Comparison of ENCODE assay signal across 25 cellular contexts in genomic region chr14:37145395-37145794, GRCh38. TPM values are rescaled to one million over a fixed set of nuclear protein-coding genes. Genes with fewer than 3 reads are reported as not detected.
DNase-seq lines count a peak whose midpoint lies in the region; ATAC-seq and TF ChIP-seq lines count a peak whose summit lies in the region.
"Had no signal": no experiment of that assay in that cellular context is flagged by ENCODE, and none has a peak within 500 bp of the region (broad histone marks: within the 10 kb centered on the region; RNA-seq: fewer than 3 reads in every experiment).

No MANE protein-coding gene starts in this region.

- peak; percentile 70 for ATAC-seq in RWPE2 (ENCODE audit: low read depth)
- peak; percentile 72 for ATAC-seq in foreskin keratinocyte
- ATAC-seq: esophagus mucosa, Right ventricle myocardium inferior had no signal

- H3K4me3 ChIP-seq in RWPE2 (ENCODE audit: severe bottlenecking), result no peak overlapping the region
- H3K4me3 ChIP-seq in stomach, result no peak overlapping the region
- H3K4me3 ChIP-seq: right atrium auricular region had no signal

- H3K36me3 ChIP-seq in RWPE2 (ENCODE audit: low read depth), result no peaks in the 10 kb centered on the region
- H3K36me3 ChIP-seq in stomach, result no peaks in the 10 kb centered on the region
- H3K36me3 ChIP-seq: right atrium auricular region had no signal

- H3K27me3 ChIP-seq in RWPE2 (ENCODE audit: insufficient read depth, poor library complexity, severe bottlenecking) (no peaks in the 10 kb centered on the region), foreskin keratinocyte (peaks cover under 1% of the 10 kb centered on the region), stomach (no peaks in the 10 kb centered on the region)
- H3K27me3 ChIP-seq: right atrium auricular region had no signal

- no peak for TF ChIP-seq POLR2A in stomach (IDR thresholded peaks at IDR 0.05)

- H3K4me1 ChIP-seq in RWPE2 (ENCODE audit: insufficient read depth, poor library complexity, severe bottlenecking) (no peaks in the 10 kb centered on the region), foreskin keratinocyte (no peaks in the 10 kb centered on the region), stomach (peaks cover 0 to 5% (median under 1%) of the 10 kb centered on the region in 4 donors)

- CTCF ChIA-PET in HEK293T (lab: Yijun Ruan, JAX), result interaction anchor here (0.7 kb wide), 1 partner anchor 172 kb away, joined by 3 read pairs; no protein-coding TSS in a partner anchor

- POLR2A ChIA-PET in HEK293T (lab: Yijun Ruan, JAX), result interaction anchor here (0.9 kb wide), 1 partner anchor 52 kb away, joined by 3 read pairs; the partner anchor contains the start of gene MIPOL1

- intact Hi-C loops in head of caudate nucleus (cut with DNase I) (loop anchor here (10.0 kb wide), 1 partner anchor 501 kb away; no protein-coding TSS in a partner anchor), stomach (cut with DNase I; ENCODE audit: low total_unique reads) (no loop called here)

- no peak for TF ChIP-seq EP300 in stomach (IDR thresholded peaks at IDR 0.05)

- DNase-seq in COLO829 (ENCODE audit: low spot score) (peak; percentile 9), HEK293T (ENCODE audit: extremely low spot score) (no peak), RWPE2 (ENCODE audit: low spot score) (no peak), foreskin keratinocyte (peak in 1 of 2 donors; percentile 44), head of caudate nucleus (no peak), NCI-H1092 (lab: John Stamatoyannopoulos, UW) (no peak), stomach (no peak)
- DNase-seq in activated CD8-positive, alpha-beta memory T cell treated with anti-CD3 and anti-CD28 coated beads, Interleukin-2, amount 50 U/mL, for 48 hours, result no peak
- DNase-seq: ACHN; activated CD4-positive, alpha-beta memory T cell treated with anti-CD3 and anti-CD28 coated beads for 36 hours; activated effector memory CD4-positive, alpha-beta T cell treated with Interleukin-2 at 50 U/mL for 16 hours; effector CD8-positive, alpha-beta T cell; GDM1; H7; Kasumi-1; mesendoderm; naive B cell; NCI-H1092 treated with DMSO at 0.1 percent for 48 hours; NCI-H2029 treated with DMSO at 0.1 percent for 48 hours; NCI-H524; stimulated activated CD8-positive, alpha-beta memory T cell treated with anti-CD3 and anti-CD28 coated beads, Interleukin-4, amount 100 ng/mL, for 48 hours had no signal

- H3K27ac ChIP-seq in RWPE2 (ENCODE audit: poor library complexity, severe bottlenecking), result no peak overlapping the region
- no peak overlapping the region for H3K27ac ChIP-seq in foreskin keratinocyte
- H3K27ac ChIP-seq in stomach, result no peak overlapping the region
- H3K27ac ChIP-seq: right atrium auricular region had no signal

- H3K9me3 ChIP-seq in RWPE2 (ENCODE audit: severe bottlenecking) (no peaks in the 10 kb centered on the region), stomach (no peaks in the 10 kb centered on the region)
- H3K9me3 ChIP-seq: right atrium auricular region had no signal

- TF ChIP-seq CTCF in RWPE2 (IDR thresholded peaks at IDR 0.05; ENCODE audit: poor library complexity, severe bottlenecking) (no peak), foreskin keratinocyte (conservative IDR thresholded peaks at IDR 0.05) (no peak), stomach (IDR thresholded peaks at IDR 0.05) (no peak)

TF ChIP-seq in HEK293T, 16 proteins besides CTCF, POLR2A, EP300 and RAD21:
- TF ChIP-seq L3MBTL2 (conservative IDR thresholded peaks at IDR 0.05), result no peak
- peak; percentile 64; the same call in 1 of the 2 replicates for TF ChIP-seq CTBP1 (IDR thresholded peaks at IDR 0.05; ENCODE audit: borderline replicate concordance)
- no peak for TF ChIP-seq SUZ12 (IDR thresholded peaks at IDR 0.05)

RNA-seq across cellular contexts. Expression of gene SLC25A21, which starts 27.0 kb away (rescaled TPM):
- total RNA-seq in foreskin keratinocyte, result 0.24 and 0.25 TPM in 2 replicates
- polyA plus RNA-seq in foreskin keratinocyte, result 0.18 and 0.38 TPM in 2 replicates
- 1 to 10 TPM in 3 of 5 donors, not detected in 2; 1.3 to 5.4 (median 2.0) TPM for total RNA-seq in stomach
- polyA plus RNA-seq in stomach, result 1 to 10 TPM in 2 of 3 donors, under 1 TPM in 1; 0.40 to 1.2 (median 1.2) TPM
- total RNA-seq: activated CD4-positive, alpha-beta memory T cell treated with anti-CD3 and anti-CD28 coated beads for 36 hours had no signal
- polyA plus RNA-seq: CD14-positive monocyte had no signal

RNA-seq across cellular contexts. Expression of gene MIPOL1, which starts 52.3 kb away (rescaled TPM):
- total RNA-seq in foreskin keratinocyte (9.3 and 10.2 TPM in 2 replicates), stomach (100 to 1,000 TPM in 1 of 5 donors, 10 to 100 TPM in 3, 1 to 10 TPM in 1; 4.6 to 133 (median 45.1) TPM)
- polyA plus RNA-seq in foreskin keratinocyte (1.9 and 2.7 TPM in 2 replicates), stomach (1 to 10 TPM; 2.2 to 4.9 (median 3.3) TPM)
- polyA plus RNA-seq: CD14-positive monocyte had no signal
